14 cellular contexts compared by ENCODE assay signal in the genomic region with DNA sequence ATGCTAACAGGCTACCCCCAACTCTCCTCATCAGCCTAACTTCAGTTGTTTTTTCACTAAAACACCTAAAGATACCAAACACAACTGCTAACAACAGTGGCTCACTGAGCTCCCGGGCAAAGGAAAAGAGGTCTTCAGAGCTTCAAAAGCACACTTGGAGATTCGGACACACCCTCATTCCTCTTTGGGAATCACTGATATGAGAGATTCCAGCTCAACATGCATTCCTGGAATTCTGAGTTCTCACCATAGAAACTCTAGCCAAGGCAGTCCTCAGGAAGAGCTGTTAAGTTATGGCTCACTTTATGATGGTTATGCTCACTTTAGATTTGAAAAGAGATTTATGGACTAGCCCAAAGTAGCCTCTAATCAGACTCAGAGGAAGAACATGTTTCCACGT. TPM values are rescaled to one million over a fixed set of nuclear protein-coding genes. Genes with fewer than 3 reads are reported as not detected.
DNase-seq lines count a peak whose midpoint lies in the region; ATAC-seq and TF ChIP-seq lines count a peak whose summit lies in the region.
"Had no signal": no experiment of that assay in that cellular context is flagged by ENCODE, and none has a peak within 500 bp of the region (broad histone marks: within the 10 kb centered on the region; RNA-seq: fewer than 3 reads in every experiment).

No MANE protein-coding gene starts in this region.

- H3K4me3 ChIP-seq in WI38 (ENCODE audit: low read depth, low read length) (0 out of 2 replicates have a peak overlapping the region, but pooled peaks have one; percentile 1), thyroid gland (replicated peaks in 1 of 3) (no peak overlapping the region)

- H3K4me3 Mint-ChIP-seq in natural killer cell treated with Interleukin-12 subunit alpha and Interleukin-12 subunit beta and Interleukin-15 and Interleukin-18, amount 100 ng/mL, for 72 hours = no peak overlapping the region
- H3K4me3 Mint-ChIP-seq: activated CD8-positive, alpha-beta T cell treated with anti-CD3 and anti-CD28 coated beads, Interleukin-2, amount 10 ng/mL, durations not matched to agents 7 days and 5 days; naive B cell had no signal

- no peaks in the 10 kb centered on the region for H3K9me3 Mint-ChIP-seq in natural killer cell treated with Interleukin-12 subunit alpha and Interleukin-12 subunit beta and Interleukin-15 and Interleukin-18, amount 100 ng/mL, for 72 hours
- H3K9me3 Mint-ChIP-seq: activated naive CD4-positive, alpha-beta T cell treated with anti-CD3 and anti-CD28 coated beads, Interleukin-2, amount 50 U/mL, for 72 hours; naive B cell had no signal

- H3K27me3 Mint-ChIP-seq in natural killer cell treated with Interleukin-12 subunit alpha and Interleukin-12 subunit beta and Interleukin-15 and Interleukin-18, amount 100 ng/mL, for 72 hours = peaks cover 18 to 22% of the 10 kb centered on the region in 2 donors

- no peaks in the 10 kb centered on the region for H3K4me1 Mint-ChIP-seq in natural killer cell treated with Interleukin-12 subunit alpha and Interleukin-12 subunit beta and Interleukin-15 and Interleukin-18, amount 100 ng/mL, for 72 hours (ENCODE audit: low read depth in 2 of 2)
- H3K4me1 Mint-ChIP-seq: naive B cell had no signal

- no peak for TF ChIP-seq POLR2A in thyroid gland (IDR thresholded peaks at IDR 0.05)

- 23 to 30% methylated on average over 3 of the region's 3 CpGs for WGBS in thyroid gland, 2 donors

- no peaks in the 10 kb centered on the region for H3K9me3 ChIP-seq in thyroid gland

- H3K27ac Mint-ChIP-seq in natural killer cell treated with Interleukin-12 subunit alpha and Interleukin-12 subunit beta and Interleukin-15 and Interleukin-18, amount 100 ng/mL, for 72 hours = no peak overlapping the region
- H3K27ac Mint-ChIP-seq: activated CD8-positive, alpha-beta T cell treated with anti-CD3 and anti-CD28 coated beads, Interleukin-2, amount 10 ng/mL, durations not matched to agents 7 days and 5 days; activated naive CD4-positive, alpha-beta T cell treated with anti-CD3 and anti-CD28 coated beads, Interleukin-2, amount 50 U/mL, for 72 hours; naive B cell had no signal

- H3K36me3 Mint-ChIP-seq in natural killer cell treated with Interleukin-12 subunit alpha and Interleukin-12 subunit beta and Interleukin-15 and Interleukin-18, amount 100 ng/mL, for 72 hours = no peaks in the 10 kb centered on the region
- H3K36me3 Mint-ChIP-seq: activated naive CD4-positive, alpha-beta T cell treated with anti-CD3 and anti-CD28 coated beads, Interleukin-2, amount 50 U/mL, for 72 hours; naive B cell had no signal

- peaks cover 53 to 60% of the 10 kb centered on the region in 2 donors for H3K4me1 ChIP-seq in thyroid gland

- intact Hi-C loops in thyroid gland (cut with DNase I) = no loop called here

- no peak for ATAC-seq in natural killer cell treated with Interleukin-12 subunit alpha and Interleukin-12 subunit beta and Interleukin-15 and Interleukin-18, amount 100 ng/mL, for 72 hours
- ATAC-seq: activated CD8-positive, alpha-beta T cell treated with anti-CD3 and anti-CD28 coated beads, Interleukin-2, amount 10 ng/mL, durations not matched to agents 7 days and 5 days; activated naive CD4-positive, alpha-beta T cell treated with anti-CD3 and anti-CD28 coated beads, Interleukin-2, amount 50 U/mL, for 72 hours had no signal

- TF ChIP-seq CTCF in WI38 (IDR thresholded peaks at IDR 0.05; ENCODE audit: low read depth, low read length) (no peak), thyroid gland (IDR thresholded peaks at IDR 0.05) (no peak)

- H3K27ac ChIP-seq in thyroid gland = peak overlapping the region; percentile 30 to 75 (median 64)

- peak; percentile 68 for DNase-seq in HCEC 1CT
- peak; percentile 11 for DNase-seq in iris pigment epithelial cell (ENCODE audit: low read depth)
- peak in 1 of 2 donors; percentile 17 for DNase-seq in thyroid gland
- DNase-seq in activated gamma-delta T cell treated with Interleukin-2 at 50 U/mL for 16 hours = no peak
- no peak for DNase-seq in MV-4-11 (lab: John Stamatoyannopoulos, UW)
- DNase-seq in natural killer cell treated with Interleukin-12 subunit alpha and Interleukin-12 subunit beta and Interleukin-15 and Interleukin-18, amount 100 ng/mL, for 72 hours (ENCODE audit: low spot score) = no peak
- no peak for DNase-seq in NCI-H526 (lab: John Stamatoyannopoulos, UW)
- DNase-seq: activated CD8-positive, alpha-beta T cell treated with anti-CD3 and anti-CD28 coated beads, Interleukin-2, amount 10 ng/mL, durations not matched to agents 7 days and 5 days; DND-41; hippocampal formation; naive B cell; NCI-H146 had no signal

- no peaks in the 10 kb centered on the region for H3K36me3 ChIP-seq in thyroid gland

- H3K27me3 ChIP-seq in thyroid gland = no peaks in the 10 kb centered on the region

RNA-seq across cellular contexts. Expression of a gene that starts 40.1 kb away (rescaled TPM):
- total RNA-seq in thyroid gland = 100 to 1,000 TPM in 1 of 4 donors, 10 to 100 TPM in 3; 44.1 to 120 (median 67.4) TPM
- total RNA-seq in natural killer cell treated with Interleukin-12 subunit alpha and Interleukin-12 subunit beta and Interleukin-15 and Interleukin-18, amount 100 ng/mL, for 72 hours = not detected
- total RNA-seq: activated CD8-positive, alpha-beta T cell treated with anti-CD3 and anti-CD28 coated beads, Interleukin-2, amount 10 ng/mL, durations not matched to agents 7 days and 5 days had no signal

Comparison
In these comparisons a context has a peak if more than half of its experiments do, and no peak if none do; other contexts are left out.
1. DNase-seq: peak in HCEC 1CT (single experiment) and iris pigment epithelial cell (single experiment); none in activated gamma-delta T cell treated with Interleukin-2 at 50 U/mL for 16 hours (single experiment), MV-4-11 (single experiment), natural killer cell treated with Interleukin-12 subunit alpha and Interleukin-12 subunit beta and Interleukin-15 and Interleukin-18, amount 100 ng/mL, for 72 hours (single experiment) and NCI-H526 (0 of 2).
2. RNA of a gene that starts 40.1 kb away (total RNA-seq): 44.1 to 120 TPM in thyroid gland; not detected in natural killer cell treated with Interleukin-12 subunit alpha and Interleukin-12 subunit beta and Interleukin-15 and Interleukin-18, amount 100 ng/mL, for 72 hours; every median in the first group is over 10 times any median in the second.